8 cellular contexts compared by ENCODE assay signal in genomic region chr2:189580267-189580661, GRCh38. TPM values are rescaled to one million over a fixed set of nuclear protein-coding genes. Genes with fewer than 3 reads are reported as not detected.
A peak's percentile ranks its signal among the peaks of the same experiment; 100 is the strongest.
DNase-seq lines count a peak whose midpoint lies in the region; ATAC-seq and TF ChIP-seq lines count a peak whose summit lies in the region.

No MANE protein-coding gene starts in this region.

- no peaks in the 10 kb centered on the region for H3K36me3 Mint-ChIP-seq in natural killer cell treated with Interleukin-12 subunit alpha and Interleukin-12 subunit beta and Interleukin-15 and Interleukin-18, amount 100 ng/mL, for 72 hours

- H3K4me3 Mint-ChIP-seq in natural killer cell treated with Interleukin-12 subunit alpha and Interleukin-12 subunit beta and Interleukin-15 and Interleukin-18, amount 100 ng/mL, for 72 hours = peak overlapping the region; percentile 82

- no peaks in the 10 kb centered on the region for H3K9me3 Mint-ChIP-seq in natural killer cell treated with Interleukin-12 subunit alpha and Interleukin-12 subunit beta and Interleukin-15 and Interleukin-18, amount 100 ng/mL, for 72 hours

- peak; percentile 56 for DNase-seq in DMS 273 (lab: John Stamatoyannopoulos, UW; ENCODE audit: unreplicated experiment)
- DNase-seq in DMS 273 treated with DMSO at 0.1 percent for 48 hours (lab: John Stamatoyannopoulos, UW) = no peak
- peak; percentile 53 for DNase-seq in HuH-7 (ENCODE audit: low spot score)
- DNase-seq in activated CD4-positive, alpha-beta T cell treated with anti-CD3 and anti-CD28 coated beads, Interleukin-2, amount 50 U/mL, for 24 hours (ENCODE audit: low read depth in 1 of 2, low spot score in 1 of 2) = peak; percentile 8 to 10
- peak; percentile 12 for DNase-seq in fibroblast of mammary gland (ENCODE audit: low read depth)
- no peak for DNase-seq in natural killer cell treated with Interleukin-12 subunit alpha and Interleukin-12 subunit beta and Interleukin-15 and Interleukin-18, amount 100 ng/mL, for 72 hours (ENCODE audit: low spot score)
- no peak for DNase-seq in AG08395 (ENCODE audit: low spot score)

- H3K4me3 ChIP-seq in fibroblast of mammary gland (ENCODE audit: control insufficient read depth, low read depth, low read length) = peak overlapping the region; percentile 44

- H3K4me1 Mint-ChIP-seq in natural killer cell treated with Interleukin-12 subunit alpha and Interleukin-12 subunit beta and Interleukin-15 and Interleukin-18, amount 100 ng/mL, for 72 hours (ENCODE audit: low read depth in 2 of 2) = peaks cover 13 to 14% of the 10 kb centered on the region in 2 donors

- no peak for TF ChIP-seq CTCF in fibroblast of mammary gland (conservative IDR thresholded peaks at IDR 0.05; ENCODE audit: control insufficient read depth, insufficient read depth, low read depth, low read length)

- H3K27me3 Mint-ChIP-seq in natural killer cell treated with Interleukin-12 subunit alpha and Interleukin-12 subunit beta and Interleukin-15 and Interleukin-18, amount 100 ng/mL, for 72 hours = peaks cover 39 to 71% of the 10 kb centered on the region in 2 donors

- H3K27ac Mint-ChIP-seq in natural killer cell treated with Interleukin-12 subunit alpha and Interleukin-12 subunit beta and Interleukin-15 and Interleukin-18, amount 100 ng/mL, for 72 hours = no peak overlapping the region

- ATAC-seq in natural killer cell treated with Interleukin-12 subunit alpha and Interleukin-12 subunit beta and Interleukin-15 and Interleukin-18, amount 100 ng/mL, for 72 hours = peak in 1 of 2 donors; percentile 17
- no peak for ATAC-seq in GM19467 (IDR thresholded peaks at IDR 0.05; ENCODE audit: unreplicated experiment)

RNA-seq across cellular contexts. Expression of gene SLC40A1, which starts 0.3 kb away (rescaled TPM):
- under 1 TPM; 0.10 to 0.47 TPM for total RNA-seq in natural killer cell treated with Interleukin-12 subunit alpha and Interleukin-12 subunit beta and Interleukin-15 and Interleukin-18, amount 100 ng/mL, for 72 hours

Comparison
In these comparisons a context has a peak if more than half of its experiments do, and no peak if none do; other contexts are left out.
1. DNase-seq: peak in DMS 273 (single experiment), HuH-7 (single experiment), activated CD4-positive, alpha-beta T cell treated with anti-CD3 and anti-CD28 coated beads, Interleukin-2, amount 50 U/mL, for 24 hours (2 of 2) and fibroblast of mammary gland (single experiment); none in DMS 273 treated with DMSO at 0.1 percent for 48 hours (single experiment), natural killer cell treated with Interleukin-12 subunit alpha and Interleukin-12 subunit beta and Interleukin-15 and Interleukin-18, amount 100 ng/mL, for 72 hours (single experiment) and AG08395 (single experiment).